23 cellular contexts compared by ENCODE assay signal in genomic region chr2:156165742-156166141, GRCh38.
"Had no signal": no experiment of that assay in that cellular context is flagged by ENCODE, and none has a peak within 500 bp of the region (broad histone marks: within the 10 kb centered on the region; RNA-seq: fewer than 3 reads in every experiment).

No MANE protein-coding gene starts in this region.

- H3K27ac ChIP-seq: colonic mucosa, coronary artery, dorsolateral prefrontal cortex, epithelial cell of prostate, esophagus muscularis mucosa, esophagus squamous epithelium, foreskin keratinocyte, gastrocnemius medialis, gastroesophageal sphincter, heart left ventricle, heart right ventricle had no signal

- H3K9me3 ChIP-seq: colonic mucosa, esophagus squamous epithelium, gastrocnemius medialis had no signal

- ATAC-seq: effector memory CD8-positive, alpha-beta T cell; foreskin keratinocyte; gastrocnemius medialis; gastroesophageal sphincter; heart left ventricle; heart right ventricle had no signal

- H3K27me3 ChIP-seq: colonic mucosa, esophagus muscularis mucosa, esophagus squamous epithelium, foreskin keratinocyte, gastrocnemius medialis, gastroesophageal sphincter had no signal

- H3K4me3 ChIP-seq: colonic mucosa, coronary artery, dorsolateral prefrontal cortex, esophagus muscularis mucosa, esophagus squamous epithelium, gastrocnemius medialis, gastroesophageal sphincter, heart left ventricle, heart right ventricle had no signal

- DNase-seq: colonic mucosa; cortex of kidney; dermis blood vessel endothelial cell; dorsolateral prefrontal cortex; effector CD4-positive, alpha-beta T cell; effector CD8-positive, alpha-beta T cell; effector memory CD4-positive, alpha-beta T cell; effector memory CD8-positive, alpha-beta T cell; endodermal cell; erythroblast; esophagus squamous epithelium; foreskin fibroblast; foreskin keratinocyte; foreskin melanocyte; gastrocnemius medialis; glutamatergic neuron; head of caudate nucleus; heart left ventricle; heart right ventricle had no signal

- H3K4me1 ChIP-seq: colonic mucosa, esophagus muscularis mucosa, foreskin keratinocyte, gastrocnemius medialis, gastroesophageal sphincter, heart left ventricle, heart right ventricle had no signal

- H3K36me3 ChIP-seq: colonic mucosa, esophagus muscularis mucosa, esophagus squamous epithelium, gastrocnemius medialis, gastroesophageal sphincter, heart left ventricle, heart right ventricle had no signal
